Comparison of ENCODE assay signal across 8 cellular contexts in genomic region chr18:63439334-63439733, GRCh38. TPM values are rescaled to one million over a fixed set of nuclear protein-coding genes. Genes with fewer than 3 reads are reported as not detected.
A peak's percentile ranks its signal among the peaks of the same experiment; 100 is the strongest.
DNase-seq lines count a peak whose midpoint lies in the region; ATAC-seq, FAIRE-seq and TF ChIP-seq lines count a peak whose summit lies in the region.

No MANE protein-coding gene starts in this region.

- TF ChIP-seq POLR2A in GM12892 (IDR thresholded peaks at IDR 0.05; ENCODE audit: low read depth, low read length) (no peak), IMR-90 (IDR thresholded peaks at IDR 0.05; ENCODE audit: low read depth, low read length) (no peak)

- H3K4me3 ChIP-seq in IMR-90 (ENCODE audit: insufficient read depth, low read depth, low read length) = no peak overlapping the region
- no peak overlapping the region for H3K4me3 ChIP-seq in fibroblast of villous mesenchyme (ENCODE audit: low read depth, low read length)

- in situ Hi-C loops in IMR-90 (cut with MboI; ENCODE audit: low sequenced_read_pairs) = loop anchor here (5.0 kb wide), 1 partner anchor 422 kb away; no protein-coding TSS in a partner anchor

- no peaks in the 10 kb centered on the region for H3K36me3 ChIP-seq in IMR-90 (ENCODE audit: control insufficient read depth, insufficient read depth, low read length)

- H3K36me3 Mint-ChIP-seq in activated T-helper 17 cell treated with anti-CD3 and anti-CD28 coated beads, Interleukin-2, amount 50 U/mL, for 72 hours (ENCODE audit: low read depth) = no peaks in the 10 kb centered on the region

- H3K27me3 ChIP-seq in IMR-90 (ENCODE audit: control insufficient read depth, insufficient read depth, low read length) = peaks cover 7% of the 10 kb centered on the region

- H2BK15ac ChIP-seq in IMR-90 (ENCODE audit: low read depth, low read length) = no peak overlapping the region

- ATAC-seq in IMR-90 (ENCODE audit: low read depth) = peak; percentile 95
- ATAC-seq in activated T-helper 17 cell treated with anti-CD3 and anti-CD28 coated beads, Interleukin-2, amount 50 U/mL, for 72 hours (replicated peaks) = peak; percentile 61
- ATAC-seq in HG02588 (IDR thresholded peaks at IDR 0.05; ENCODE audit: unreplicated experiment) = no peak

- H3K27ac ChIP-seq in IMR-90 (ENCODE audit: insufficient read depth, low read length) = no peak overlapping the region

- TF ChIP-seq CTCF in IMR-90 (conservative IDR thresholded peaks at IDR 0.05; ENCODE audit: low read depth, low read length) (peak; percentile 85), fibroblast of villous mesenchyme (IDR thresholded peaks at IDR 0.05; ENCODE audit: insufficient read depth, low read depth, low read length) (peak; percentile 86)

- peaks cover 3% of the 10 kb centered on the region for H3K27me3 Mint-ChIP-seq in activated T-helper 17 cell treated with anti-CD3 and anti-CD28 coated beads, Interleukin-2, amount 50 U/mL, for 72 hours

- no peak overlapping the region for H4K8ac ChIP-seq in IMR-90 (ENCODE audit: low read depth in 2 of 2, low read length in 2 of 2)

- peak overlapping the region; percentile 68 for H2AFZ ChIP-seq in IMR-90 (replicated peaks; ENCODE audit: low read length, poor library complexity)

- intact Hi-C loops in IMR-90 (cut with micrococcal nuclease) = loop anchor here (1.0 to 10.0 kb wide), 4 partner anchors 117 to 915 kb away; partner anchors contain the start of gene ZCCHC2

- no peak overlapping the region for H4K5ac ChIP-seq in IMR-90 (ENCODE audit: low read depth, low read length)

- no peaks in the 10 kb centered on the region for H3K9me3 ChIP-seq in IMR-90 (ENCODE audit: control insufficient read depth, insufficient read depth, low read length)

- no peak overlapping the region for H3K18ac ChIP-seq in IMR-90 (ENCODE audit: low read depth, low read length)

- no peak overlapping the region for H3K23ac ChIP-seq in IMR-90 (ENCODE audit: low read depth, low read length)

- H2BK120ac ChIP-seq in IMR-90 (ENCODE audit: low read depth, low read length) = no peak overlapping the region

- H3K4me3 Mint-ChIP-seq in activated T-helper 17 cell treated with anti-CD3 and anti-CD28 coated beads, Interleukin-2, amount 50 U/mL, for 72 hours = no peak overlapping the region

- peak overlapping the region; percentile 7 for H3K27ac Mint-ChIP-seq in activated T-helper 17 cell treated with anti-CD3 and anti-CD28 coated beads, Interleukin-2, amount 50 U/mL, for 72 hours

- no peak overlapping the region for H3K14ac ChIP-seq in IMR-90 (replicated peaks; ENCODE audit: low read depth, low read length)

- no peaks in the 10 kb centered on the region for H3K79me1 ChIP-seq in IMR-90 (ENCODE audit: low read depth in 1 of 2, low read length in 2 of 2)

- H3K9ac ChIP-seq in IMR-90 (ENCODE audit: low read depth, low read length) = no peak overlapping the region

- FAIRE-seq in A204.1 (lab: Jason Lieb, UNC) (peak; percentile 96), GM12892 (lab: Jason Lieb, UNC) (peak; percentile 80)

- dilution Hi-C loops in IMR-90 (cut with HindIII; ENCODE audit: low sequenced_read_pairs, unreplicated experiment) = no loop called here

- H2AK9ac ChIP-seq in IMR-90 (replicated peaks; ENCODE audit: low read depth, low read length, poor library complexity) = no peak overlapping the region

- H3K9me3 Mint-ChIP-seq in activated T-helper 17 cell treated with anti-CD3 and anti-CD28 coated beads, Interleukin-2, amount 50 U/mL, for 72 hours = no peaks in the 10 kb centered on the region

- H2AK5ac ChIP-seq in IMR-90 (ENCODE audit: low read depth, low read length) = no peak overlapping the region

- no peak overlapping the region for H4K91ac ChIP-seq in IMR-90 (ENCODE audit: insufficient read depth, low read depth, low read length)

- CTCF ChIA-PET in IMR-90 (lab: Yijun Ruan, JAX) = interaction anchor here (0.5 to 1.6 kb wide), 18 partner anchors 11 to 1640 kb away, joined by 3 to 6 read pairs (median 4); no protein-coding TSS in a partner anchor

- H4K20me1 ChIP-seq in IMR-90 (ENCODE audit: insufficient read depth, low read length) = no peaks in the 10 kb centered on the region

- POLR2A ChIA-PET in IMR-90 (lab: Charles Lee; ENCODE audit: unreplicated experiment) = interaction anchor here (0.6 kb wide), 1 partner anchor 1366 kb away, joined by 3 read pairs; no protein-coding TSS in a partner anchor

- no peak overlapping the region for H2BK5ac ChIP-seq in IMR-90 (ENCODE audit: low read depth, low read length, poor library complexity, severe bottlenecking)

- peak; percentile 77 for TF ChIP-seq RAD21 in IMR-90 (IDR thresholded peaks at IDR 0.05; ENCODE audit: low read length)

- no peak overlapping the region for H3K4ac ChIP-seq in IMR-90 (ENCODE audit: low read depth, low read length)

- H3K4me1 Mint-ChIP-seq in activated T-helper 17 cell treated with anti-CD3 and anti-CD28 coated beads, Interleukin-2, amount 50 U/mL, for 72 hours = no peaks in the 10 kb centered on the region

- H3K56ac ChIP-seq in IMR-90 (ENCODE audit: extremely low read depth, insufficient read depth, low read length) = no peak overlapping the region

- no peaks in the 10 kb centered on the region for H3K4me1 ChIP-seq in IMR-90 (ENCODE audit: control insufficient read depth, insufficient read depth, low read length)

- 10% methylated on average over 2 of the region's 6 CpGs; no CpG with 5 or more reads in 1 of the 2 experiments for WGBS in IMR-90 (ENCODE audit: extremely low coverage in 2 of 2, insufficient read length in 1 of 2), 2 experiments

- H2BK20ac ChIP-seq in IMR-90 (ENCODE audit: low read depth, low read length) = no peak overlapping the region

- DNase-seq in GM12892 (ENCODE audit: insufficient read length) = no peak
- peak; percentile 70 for DNase-seq in IMR-90
- peak; percentile 83 for DNase-seq in OCI-M1 (lab: John Stamatoyannopoulos, UW)
- DNase-seq in fibroblast of villous mesenchyme (ENCODE audit: low read depth) = peak; percentile 75
- peak; percentile 32 for DNase-seq in non-pigmented ciliary epithelial cell (ENCODE audit: low read depth)

- BruUV-seq in IMR-90 (replicated peaks; lab: Mats Ljungman, UMichigan) = no TSS peak

- H3K4me2 ChIP-seq in IMR-90 (ENCODE audit: low read depth, low read length) = no peak overlapping the region

- H3K9me1 ChIP-seq in IMR-90 (ENCODE audit: insufficient read depth, low read length) = no peaks in the 10 kb centered on the region

TF ChIP-seq in IMR-90, 13 proteins besides CTCF, POLR2A, EP300 and RAD21:
- peak; percentile 69 for TF ChIP-seq SMC3 (IDR thresholded peaks at IDR 0.05; ENCODE audit: low read depth, low read length)
- TF ChIP-seq BHLHE40 (IDR thresholded peaks at IDR 0.05; ENCODE audit: low read depth, low read length) = no peak

RNA-seq across cellular contexts. Expression of gene VPS4B, which starts 17.1 kb away (rescaled TPM):
- 25.5 TPM for polyA plus RNA-seq in GM12892 (2012; ENCODE audit: missing spikeins)
- total RNA-seq in IMR-90 (2012; rRNA removed) = 31.5 and 41.1 TPM in 2 replicates
- polyA plus RNA-seq in IMR-90 (2012; rRNA removed) = 14.3 and 16.2 TPM in 2 replicates
- polyA plus RNA-seq in IMR-90 (2012; cell fraction: cytosol; rRNA removed) = 3.5 and 5.8 TPM in 2 replicates
- polyA plus RNA-seq in IMR-90 (2012; cell fraction: nucleus; rRNA removed; ENCODE audit: low replicate concordance) = 3.2 and 8.5 TPM in 2 replicates
- 10 to 100 TPM; 63.8 to 72.3 TPM for total RNA-seq in activated T-helper 17 cell treated with anti-CD3 and anti-CD28 coated beads, Interleukin-2, amount 50 U/mL, for 72 hours
- total RNA-seq in fibroblast of villous mesenchyme = 32.2 and 47.5 TPM in 2 replicates

RNA-seq across cellular contexts. Expression of gene SERPINB5, which starts 37.4 kb away (rescaled TPM):
- not detected for polyA plus RNA-seq in GM12892 (2012; ENCODE audit: missing spikeins)
- total RNA-seq in IMR-90 (2012; rRNA removed) = not detected in 2 replicates
- not detected in 2 replicates for polyA plus RNA-seq in IMR-90 (2012; rRNA removed)
- not detected in 2 replicates for polyA plus RNA-seq in IMR-90 (2012; cell fraction: cytosol; rRNA removed)
- polyA plus RNA-seq in IMR-90 (2012; cell fraction: nucleus; rRNA removed; ENCODE audit: low replicate concordance) = not detected in 2 replicates
- total RNA-seq in activated T-helper 17 cell treated with anti-CD3 and anti-CD28 coated beads, Interleukin-2, amount 50 U/mL, for 72 hours = not detected
- not detected in 2 replicates for total RNA-seq in fibroblast of villous mesenchyme
